In genomic region chr5:150301901-150302300, GRCh38 we compare ENCODE assay signal across 11 cellular contexts. TPM values are rescaled to one million over a fixed set of nuclear protein-coding genes. Genes with fewer than 3 reads are reported as not detected.
A peak's percentile ranks its signal among the peaks of the same experiment; 100 is the strongest.
DNase-seq lines count a peak whose midpoint lies in the region; ATAC-seq and TF ChIP-seq lines count a peak whose summit lies in the region.
"Had no signal": no experiment of that assay in that cellular context is flagged by ENCODE, and none has a peak within 500 bp of the region (broad histone marks: within the 10 kb centered on the region; RNA-seq: fewer than 3 reads in every experiment).

No MANE protein-coding gene starts in this region.

- TF ChIP-seq CTCF in HFF-Myc (IDR thresholded peaks at IDR 0.05; ENCODE audit: low read depth, low read length, missing control alignments) (no peak), ascending aorta (IDR thresholded peaks at IDR 0.05) (no peak), spleen (IDR thresholded peaks at IDR 0.05 in 8 of 11, conservative IDR thresholded peaks at IDR 0.05 in 3 of 11) (no peak)

- DNase-seq in HFF-Myc (ENCODE audit: extremely low read depth, low read depth) (no peak), ascending aorta (ENCODE audit: low spot score in 2 of 2) (no peak), spleen (no peak), Kasumi-1 (lab: John Stamatoyannopoulos, UW) (no peak)
- DNase-seq in activated naive CD4-positive, alpha-beta T cell (lab: John Stamatoyannopoulos, UW), result no peak
- DNase-seq: amygdala, foreskin melanocyte, NCI-H526 had no signal

- H3K27me3 ChIP-seq in ascending aorta, result no peaks in the 10 kb centered on the region
- H3K27me3 ChIP-seq in spleen (replicated peaks in 1 of 7), result peaks cover 0 to 44% (median 15%) of the 10 kb centered on the region in 7 donors

- no peak overlapping the region for H3K27ac ChIP-seq in ascending aorta
- H3K27ac ChIP-seq in spleen, result no peak overlapping the region

- intact Hi-C loops in ascending aorta (cut with DNase I) (no loop called here), spleen (cut with DNase I; ENCODE audit: low total_unique reads) (no loop called here)

- H3K4me3 ChIP-seq in HFF-Myc (replicated peaks; ENCODE audit: low read depth, low read length) (peak overlapping the region; percentile 32), ascending aorta (peak overlapping the region; percentile 46 to 60), iPS-11a (ENCODE audit: low read depth, low read length) (peak overlapping the region; percentile 54), spleen (peak overlapping the region in 7 of 8 donors; percentile 8 to 54 (median 19))

- H3K9me3 ChIP-seq in ascending aorta (no peaks in the 10 kb centered on the region), spleen (no peaks in the 10 kb centered on the region)

- peaks cover 6 to 8% of the 10 kb centered on the region in 2 donors for H3K4me1 ChIP-seq in ascending aorta
- H3K4me1 ChIP-seq in spleen, result peaks cover 0 to 28% (median 11%) of the 10 kb centered on the region in 6 donors

- ATAC-seq in GM19324 (IDR thresholded peaks at IDR 0.05; ENCODE audit: low FRiP score, unreplicated experiment), result no peak
- no peak for ATAC-seq in HG02763 (IDR thresholded peaks at IDR 0.05; ENCODE audit: unreplicated experiment)

- 25 to 42% (median 28%) methylated on average over 10 to 22 of the region's 22 CpGs for WGBS in spleen, 5 donors

- H3K36me3 ChIP-seq in ascending aorta, result no peaks in the 10 kb centered on the region
- no peaks in the 10 kb centered on the region for H3K36me3 ChIP-seq in spleen

- no peak for TF ChIP-seq POLR2A in spleen (IDR thresholded peaks at IDR 0.05)

RNA-seq across cellular contexts. Expression of gene ARSI, which starts 0.8 kb away (rescaled TPM):
- total RNA-seq in ascending aorta, result not detected
- total RNA-seq in spleen, result 1 to 10 TPM in 5 of 7 donors, under 1 TPM in 2; 0.67 to 3.8 (median 1.1) TPM
- under 1 TPM; 0.07 to 0.38 (median 0.30) TPM for polyA plus RNA-seq in spleen

RNA-seq across cellular contexts. Expression of gene CAMK2A, which starts 12.3 kb away (rescaled TPM):
- total RNA-seq in ascending aorta, result not detected
- total RNA-seq in spleen, result 1 to 10 TPM in 2 of 7 donors, under 1 TPM in 4, not detected in 1; 0.32 to 1.1 (median 0.73) TPM
- under 1 TPM in 2 of 3 donors, not detected in 1; 0.03 to 0.10 TPM for polyA plus RNA-seq in spleen

RNA-seq across cellular contexts. Expression of gene TCOF1, which starts 55.6 kb away (rescaled TPM):
- 31.4 TPM for total RNA-seq in ascending aorta
- total RNA-seq in spleen, result 10 to 100 TPM; 31.8 to 44.3 (median 34.8) TPM
- polyA plus RNA-seq in spleen, result 10 to 100 TPM; 15.3 to 20.1 (median 19.0) TPM
